In genomic region chr2:39244241-39244862, GRCh38 we compare ENCODE assay signal across 12 cellular contexts. TPM values are rescaled to one million over a fixed set of nuclear protein-coding genes. Genes with fewer than 3 reads are reported as not detected.
DNase-seq lines count a peak whose midpoint lies in the region; ATAC-seq and TF ChIP-seq lines count a peak whose summit lies in the region.
"Not testable (repeated sequence)": the region's sequence is repeated elsewhere in the genome, so short reads cannot be mapped to it uniquely, and the experiment has no call there.
"Had no signal": no experiment of that assay in that cellular context is flagged by ENCODE, and none has a peak within 500 bp of the region (broad histone marks: within the 10 kb centered on the region; RNA-seq: fewer than 3 reads in every experiment).

No MANE protein-coding gene starts in this region.

- not testable (repeated sequence) for H3K4me2 ChIP-seq in OCI-LY1 (ENCODE audit: low read length)

- H3K27me3 ChIP-seq in OCI-LY1 (ENCODE audit: insufficient read depth, low read length) = not testable (repeated sequence)

- intact Hi-C loops in activated CD4-positive, alpha-beta T cell treated with anti-CD3 and anti-CD28 coated beads for 36 hours (cut with DNase I, micrococcal nuclease) = not testable (repeated sequence)

- peak overlapping the region; percentile 81 for H3K27ac ChIP-seq in OCI-LY1 (ENCODE audit: low read depth, low read length, poor library complexity, severe bottlenecking)

- not testable (repeated sequence) for H3K79me2 ChIP-seq in OCI-LY1 (ENCODE audit: insufficient read depth, low read length)

- CTCF ChIA-PET in activated CD4-positive, alpha-beta T cell treated with anti-CD3 and anti-CD28 coated beads for 36 hours (lab: Charles Lee) = interaction anchor here (0.6 to 1.9 kb wide), 7 partner anchors 15 to 298 kb away, joined by 3 to 4 read pairs (median 3); no protein-coding TSS in a partner anchor

- H3K9me3 Mint-ChIP-seq in activated CD4-positive, alpha-beta T cell treated with anti-CD3 and anti-CD28 coated beads for 36 hours (ENCODE audit: low read depth); activated T-helper 17 cell treated with anti-CD3 and anti-CD28 coated beads, Interleukin-2, amount 50 U/mL, for 72 hours; immature natural killer cell; stimulated activated effector memory CD8-positive, alpha-beta T cell treated with anti-CD3 and anti-CD28 coated beads, Interleukin-12 subunit alpha, Interleukin-12 subunit beta, amount 100 ng/mL, for 72 hours: not testable (repeated sequence)

- not testable (repeated sequence) for H3K9ac ChIP-seq in OCI-LY1 (ENCODE audit: low read length)

- in situ Hi-C loops in astrocyte of the spinal cord (cut with HindIII; ENCODE audit: low sequenced_read_pairs) = not testable (repeated sequence)

- H3K9me3 ChIP-seq in OCI-LY1 (ENCODE audit: low read length) = not testable (repeated sequence)

- H2AFZ ChIP-seq in OCI-LY1 (ENCODE audit: low read length) = not testable (repeated sequence)

- not testable (repeated sequence) for H4K20me1 ChIP-seq in OCI-LY1 (ENCODE audit: insufficient read depth, low read length)

- peaks cover 17% of the 10 kb centered on the region for H3K4me1 Mint-ChIP-seq in activated CD4-positive, alpha-beta T cell treated with anti-CD3 and anti-CD28 coated beads for 36 hours
- H3K4me1 Mint-ChIP-seq in activated T-helper 17 cell treated with anti-CD3 and anti-CD28 coated beads, Interleukin-2, amount 50 U/mL, for 72 hours = peaks cover 11% of the 10 kb centered on the region
- peaks cover 12% of the 10 kb centered on the region in 2 donors for H3K4me1 Mint-ChIP-seq in immature natural killer cell
- H3K4me1 Mint-ChIP-seq in stimulated activated effector memory CD8-positive, alpha-beta T cell treated with anti-CD3 and anti-CD28 coated beads, Interleukin-12 subunit alpha, Interleukin-12 subunit beta, amount 100 ng/mL, for 72 hours = peaks cover 13% of the 10 kb centered on the region

- not testable (repeated sequence) for H3F3A ChIP-seq in OCI-LY1 (ENCODE audit: insufficient read depth, low read length)

- H3K4me3 ChIP-seq in GM08714 (ENCODE audit: low read length) (peak overlapping the region; percentile 49; the same call in 1 of the 2 replicates), astrocyte of the spinal cord (ENCODE audit: low read depth, low read length) (peak overlapping the region; percentile 43)
- not testable (repeated sequence) for H3K4me3 ChIP-seq in OCI-LY1 (ENCODE audit: low read depth, low read length, poor library complexity, severe bottlenecking)

- not testable (repeated sequence) for H3K36me3 ChIP-seq in OCI-LY1 (ENCODE audit: insufficient read depth, low read length)

- H3K27ac Mint-ChIP-seq in activated CD4-positive, alpha-beta T cell treated with anti-CD3 and anti-CD28 coated beads for 36 hours = peak overlapping the region; percentile 23
- peak overlapping the region; percentile 53 for H3K27ac Mint-ChIP-seq in activated T-helper 17 cell treated with anti-CD3 and anti-CD28 coated beads, Interleukin-2, amount 50 U/mL, for 72 hours
- peak overlapping the region in 5 of 6 donors; percentile 24 to 89 (median 71) for H3K27ac Mint-ChIP-seq in immature natural killer cell
- peak overlapping the region; percentile 88 for H3K27ac Mint-ChIP-seq in stimulated activated effector memory CD8-positive, alpha-beta T cell treated with anti-CD3 and anti-CD28 coated beads, Interleukin-12 subunit alpha, Interleukin-12 subunit beta, amount 100 ng/mL, for 72 hours

- ATAC-seq in activated CD4-positive, alpha-beta T cell treated with anti-CD3 and anti-CD28 coated beads for 36 hours; activated T-helper 17 cell treated with anti-CD3 and anti-CD28 coated beads, Interleukin-2, amount 50 U/mL, for 72 hours (replicated peaks); stimulated activated effector memory CD8-positive, alpha-beta T cell treated with anti-CD3 and anti-CD28 coated beads, Interleukin-12 subunit alpha, Interleukin-12 subunit beta, amount 100 ng/mL, for 72 hours: not testable (repeated sequence)

- not testable (repeated sequence) for H3K9me2 ChIP-seq in OCI-LY1 (ENCODE audit: low read depth, low read length)

- H3K36me3 Mint-ChIP-seq in activated CD4-positive, alpha-beta T cell treated with anti-CD3 and anti-CD28 coated beads for 36 hours (ENCODE audit: low read depth); activated T-helper 17 cell treated with anti-CD3 and anti-CD28 coated beads, Interleukin-2, amount 50 U/mL, for 72 hours (ENCODE audit: low read depth); immature natural killer cell; stimulated activated effector memory CD8-positive, alpha-beta T cell treated with anti-CD3 and anti-CD28 coated beads, Interleukin-12 subunit alpha, Interleukin-12 subunit beta, amount 100 ng/mL, for 72 hours: not testable (repeated sequence)

- TF ChIP-seq CTCF in OCI-LY1 (IDR thresholded peaks at IDR 0.05; ENCODE audit: low read length); astrocyte of the spinal cord (IDR thresholded peaks at IDR 0.05; ENCODE audit: low read depth, low read length): not testable (repeated sequence)

- H3K4me1 ChIP-seq in OCI-LY1 (ENCODE audit: insufficient read depth, low read length, severe bottlenecking) = peaks cover 48% of the 10 kb centered on the region

- not testable (repeated sequence) for H3K27me3 Mint-ChIP-seq in activated CD4-positive, alpha-beta T cell treated with anti-CD3 and anti-CD28 coated beads for 36 hours; activated T-helper 17 cell treated with anti-CD3 and anti-CD28 coated beads, Interleukin-2, amount 50 U/mL, for 72 hours; immature natural killer cell (ENCODE audit: low read depth in 3 of 3)

- H3K4me3 Mint-ChIP-seq in activated CD4-positive, alpha-beta T cell treated with anti-CD3 and anti-CD28 coated beads for 36 hours = peak overlapping the region; percentile 69
- peak overlapping the region; percentile 83 for H3K4me3 Mint-ChIP-seq in activated T-helper 17 cell treated with anti-CD3 and anti-CD28 coated beads, Interleukin-2, amount 50 U/mL, for 72 hours
- H3K4me3 Mint-ChIP-seq in immature natural killer cell = peak overlapping the region; percentile 78 to 96 (median 92)
- H3K4me3 Mint-ChIP-seq in stimulated activated effector memory CD8-positive, alpha-beta T cell treated with anti-CD3 and anti-CD28 coated beads, Interleukin-12 subunit alpha, Interleukin-12 subunit beta, amount 100 ng/mL, for 72 hours = peak overlapping the region; percentile 81

- not testable (repeated sequence) for DNase-seq in activated CD4-positive, alpha-beta T cell treated with anti-CD3 and anti-CD28 coated beads for 36 hours; astrocyte of the spinal cord (ENCODE audit: low read depth, low spot score); immature natural killer cell; stimulated activated effector memory CD8-positive, alpha-beta T cell treated with anti-CD3 and anti-CD28 coated beads, Interleukin-12 subunit alpha, Interleukin-12 subunit beta, amount 100 ng/mL, for 72 hours (ENCODE audit: low spot score in 2 of 2)

- POLR2A ChIA-PET in activated CD4-positive, alpha-beta T cell treated with anti-CD3 and anti-CD28 coated beads for 36 hours (lab: Charles Lee) = interaction anchor here (0.6 kb wide), 1 partner anchor 868 kb away, joined by 4 read pairs; no protein-coding TSS in a partner anchor

RNA-seq across cellular contexts. Expression of gene CDKL4, which starts 0.6 kb away (rescaled TPM):
- total RNA-seq in activated CD4-positive, alpha-beta T cell treated with anti-CD3 and anti-CD28 coated beads for 36 hours = under 1 TPM in 1 of 2 experiments, not detected in 1; 0.16 TPM
- total RNA-seq in activated T-helper 17 cell treated with anti-CD3 and anti-CD28 coated beads, Interleukin-2, amount 50 U/mL, for 72 hours = under 1 TPM; 0.35 to 0.50 TPM
- polyA plus RNA-seq in immature natural killer cell = not detected
- total RNA-seq: HT-29, PC-9 had no signal
- polyA plus RNA-seq: liver, neural cell, small intestine had no signal

Comparison
In these comparisons a context has a peak if more than half of its experiments do, and no peak if none do; other contexts are left out.
1. H3K27ac Mint-ChIP-seq: peak in every context shown above with its lines; median percentile 88 in stimulated activated effector memory CD8-positive, alpha-beta T cell treated with anti-CD3 and anti-CD28 coated beads, Interleukin-12 subunit alpha, Interleukin-12 subunit beta, amount 100 ng/mL, for 72 hours; 71 in immature natural killer cell; 53 in activated T-helper 17 cell treated with anti-CD3 and anti-CD28 coated beads, Interleukin-2, amount 50 U/mL, for 72 hours; 23 in activated CD4-positive, alpha-beta T cell treated with anti-CD3 and anti-CD28 coated beads for 36 hours.